Comparison of ENCODE assay signal across 8 cellular contexts in the genomic region with DNA sequence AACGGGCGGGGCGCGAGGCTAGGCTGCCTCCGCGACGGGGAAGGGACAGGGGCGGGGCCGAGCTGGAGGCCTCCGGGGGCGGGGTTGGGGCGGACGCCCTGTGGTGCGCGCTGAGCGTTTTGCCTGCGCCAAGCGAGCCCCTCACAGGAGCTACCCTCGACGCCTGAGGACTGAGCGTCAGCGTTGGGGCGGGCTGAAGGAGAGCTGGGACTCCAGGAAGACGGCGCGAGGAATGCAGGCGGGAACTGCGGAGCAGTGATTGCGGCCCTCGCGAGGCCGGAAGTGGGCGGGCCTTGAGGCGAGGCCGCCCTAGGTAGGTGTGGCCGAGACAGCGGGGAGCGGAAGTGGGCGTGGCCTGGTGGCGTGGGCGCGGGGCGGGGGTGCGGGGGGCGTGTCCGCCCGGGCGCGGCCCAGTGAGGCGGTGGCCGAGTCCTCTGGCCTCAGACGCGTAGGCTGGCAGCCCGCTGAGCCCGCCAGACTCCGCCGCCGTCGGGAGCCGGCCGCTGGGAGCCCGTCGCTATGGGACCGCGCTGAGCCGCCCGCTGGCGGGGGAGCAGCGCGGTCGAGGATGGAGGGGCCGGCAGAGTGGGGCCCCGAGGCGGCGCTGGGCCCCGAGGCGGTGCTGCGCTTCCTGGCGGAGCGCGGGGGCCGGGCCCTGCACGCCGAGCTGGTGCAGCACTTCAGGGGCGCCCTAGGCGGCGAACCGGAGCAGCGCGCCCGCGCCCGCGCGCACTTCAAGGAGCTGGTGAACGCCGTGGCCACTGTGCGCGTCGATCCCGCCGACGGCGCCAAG. TPM values are rescaled to one million over a fixed set of nuclear protein-coding genes. Genes with fewer than 3 reads are reported as not detected.
DNase-seq lines count a peak whose midpoint lies in the region; ATAC-seq and TF ChIP-seq lines count a peak whose summit lies in the region.

A gene (minus strand): TSS at position 45 of the 793 bp plus-strand sequence. CDS start 139 bp downstream, outside the sequence.
A gene with protein sequence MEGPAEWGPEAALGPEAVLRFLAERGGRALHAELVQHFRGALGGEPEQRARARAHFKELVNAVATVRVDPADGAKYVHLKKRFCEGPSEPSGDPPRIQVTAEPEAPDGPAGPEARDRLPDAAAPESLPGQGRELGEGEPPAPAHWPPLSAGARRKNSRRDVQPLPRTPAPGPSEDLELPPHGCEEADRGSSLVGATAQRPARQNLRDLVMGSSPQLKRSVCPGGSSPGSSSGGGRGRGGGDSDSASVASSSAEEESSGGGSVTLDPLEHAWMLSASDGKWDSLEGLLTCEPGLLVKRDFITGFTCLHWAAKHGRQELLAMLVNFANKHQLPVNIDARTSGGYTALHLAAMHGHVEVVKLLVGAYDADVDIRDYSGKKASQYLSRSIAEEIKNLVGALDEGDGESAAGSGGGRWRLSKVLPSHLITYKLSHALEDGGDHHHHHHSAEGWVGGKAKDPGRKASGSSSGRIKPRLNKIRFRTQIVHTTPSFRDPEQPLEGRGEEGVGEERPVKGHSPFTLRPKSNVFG (plus strand): TSS at position 443 of the 793 bp plus-strand sequence. CDS start 126 bp downstream, at position 569.

- H3K9me3 Mint-ChIP-seq in activated T-helper 17 cell treated with anti-CD3 and anti-CD28 coated beads, Interleukin-2, amount 50 U/mL, for 72 hours = no peaks in the 10 kb centered on the region
- peaks cover 0 to 36% (median 13%) of the 10 kb centered on the region in 7 donors for H3K9me3 Mint-ChIP-seq in naive B cell

- ATAC-seq in GM19351 (IDR thresholded peaks at IDR 0.05; ENCODE audit: unreplicated experiment) = peak; percentile 81
- peak; percentile 78 for ATAC-seq in HG03571 (IDR thresholded peaks at IDR 0.05; ENCODE audit: unreplicated experiment)
- peak; percentile 92 for ATAC-seq in Panc1
- ATAC-seq in activated T-helper 17 cell treated with anti-CD3 and anti-CD28 coated beads, Interleukin-2, amount 50 U/mL, for 72 hours (replicated peaks) = peak; percentile 89
- ATAC-seq in naive B cell (ENCODE audit: low read depth in 2 of 2) = peak; percentile 82 to 86

- DNase-seq in AG20443 (ENCODE audit: low spot score) = peak; percentile 98
- peak; percentile 92 for DNase-seq in Panc1 (ENCODE audit: low read depth, low spot score)
- DNase-seq in fibroblast of mammary gland (ENCODE audit: low read depth) = peak; percentile 99
- peak; percentile 68 for DNase-seq in naive B cell
- DNase-seq in stimulated activated CD8-positive, alpha-beta memory T cell treated with anti-CD3 and anti-CD28 coated beads, Interleukin-7, amount 100 ng/mL, for 4 hours (ENCODE audit: low read depth in 2 of 2) = peak; percentile 50 to 57

- H3K27ac ChIP-seq in Panc1 (ENCODE audit: low read length) = peak within 1 kb of the TSS; percentile 98

- no peaks in the 10 kb centered on the region for H3K9me3 ChIP-seq in Panc1 (ENCODE audit: control insufficient read depth, insufficient read depth, low read depth, low read length)

- H3K36me3 ChIP-seq in Panc1 (ENCODE audit: control insufficient read depth, insufficient read depth, low read length) = peaks cover 3% of the 10 kb centered on the region

- no peak for TF ChIP-seq CTCF in Panc1 (IDR thresholded peaks at IDR 0.05)
- TF ChIP-seq CTCF in fibroblast of mammary gland (conservative IDR thresholded peaks at IDR 0.05; ENCODE audit: control insufficient read depth, insufficient read depth, low read depth, low read length) = no peak

- H3K4me3 ChIP-seq in Panc1 (ENCODE audit: low read depth in 2 of 2, low read length in 2 of 2) (peak within 1 kb of the TSS; percentile 81 to 88), fibroblast of mammary gland (ENCODE audit: control insufficient read depth, low read depth, low read length) (peak within 1 kb of the TSS; percentile 77)

- no peaks in the 10 kb centered on the region for H3K27me3 ChIP-seq in Panc1 (ENCODE audit: control insufficient read depth, insufficient read depth, low read length)

- H3K4me1 ChIP-seq in Panc1 (ENCODE audit: control insufficient read depth, insufficient read depth, low read length) = peaks cover 25% of the 10 kb centered on the region; the same call in 1 of the 2 replicates

- H3K27me3 Mint-ChIP-seq in activated T-helper 17 cell treated with anti-CD3 and anti-CD28 coated beads, Interleukin-2, amount 50 U/mL, for 72 hours = peaks cover 27% of the 10 kb centered on the region
- H3K27me3 Mint-ChIP-seq in naive B cell = peaks cover 43 to 77% (median 66%) of the 10 kb centered on the region in 3 donors

- in situ Hi-C loops in Panc1 (cut with HindIII; ENCODE audit: low pct_unique_long_range_greater_than_20kb, low sequenced_read_pairs) = no loop called here

- H3K4me3 Mint-ChIP-seq in activated T-helper 17 cell treated with anti-CD3 and anti-CD28 coated beads, Interleukin-2, amount 50 U/mL, for 72 hours = peak within 1 kb of the TSS; percentile 86
- H3K4me3 Mint-ChIP-seq in naive B cell = peak within 1 kb of the TSS; percentile 85 to 94 (median 90)

- intact Hi-C loops in Panc1 (cut with micrococcal nuclease; ENCODE audit: unreplicated experiment) = loop anchor here (5.0 to 10.0 kb wide), 2 partner anchors 101 to 123 kb away; no protein-coding TSS in a partner anchor

- POLR2A ChIA-PET in Panc1 (lab: Charles Lee) = interaction anchor here (0.6 to 1.0 kb wide), 4 partner anchors 10 to 81 kb away, joined by 3 to 6 read pairs (median 4); no protein-coding TSS in a partner anchor

- BruUV-seq in Panc1 (replicated peaks; lab: Mats Ljungman, UMichigan) = no TSS peak

- peaks cover 7% of the 10 kb centered on the region for H3K36me3 Mint-ChIP-seq in activated T-helper 17 cell treated with anti-CD3 and anti-CD28 coated beads, Interleukin-2, amount 50 U/mL, for 72 hours (ENCODE audit: low read depth)
- H3K36me3 Mint-ChIP-seq in naive B cell = peaks cover 8 to 10% of the 10 kb centered on the region in 2 donors

- CTCF ChIA-PET in Panc1 (lab: Charles Lee) = no interaction called here

- H3K27ac Mint-ChIP-seq in activated T-helper 17 cell treated with anti-CD3 and anti-CD28 coated beads, Interleukin-2, amount 50 U/mL, for 72 hours = peak within 1 kb of the TSS; percentile 46
- H3K27ac Mint-ChIP-seq in naive B cell = peak within 1 kb of the TSS in 5 of 6 donors; percentile 71 to 84 (median 74)

- H3K4me1 Mint-ChIP-seq in activated T-helper 17 cell treated with anti-CD3 and anti-CD28 coated beads, Interleukin-2, amount 50 U/mL, for 72 hours = peaks cover 4% of the 10 kb centered on the region
- peaks cover 3 to 17% (median 14%) of the 10 kb centered on the region in 3 donors for H3K4me1 Mint-ChIP-seq in naive B cell

RNA-seq across cellular contexts. Expression of the first gene that starts in this region (rescaled TPM):
- 100.0 TPM for total RNA-seq in Panc1 (2021; ENCODE audit: unreplicated experiment)
- 66.2 TPM for polyA plus RNA-seq in Panc1 (2012; ENCODE audit: insufficient read length)
- 1 to 10 TPM; 3.0 to 7.5 TPM for total RNA-seq in activated T-helper 17 cell treated with anti-CD3 and anti-CD28 coated beads, Interleukin-2, amount 50 U/mL, for 72 hours
- 1 to 10 TPM in 2 of 6 donors, under 1 TPM in 3, not detected in 1; 0.41 to 1.8 (median 0.84) TPM for polyA plus RNA-seq in naive B cell (ENCODE audit: low read depth in 6 of 6)

RNA-seq across cellular contexts. Expression of the second gene that starts in this region (rescaled TPM):
- 23.4 TPM for total RNA-seq in Panc1 (2021; ENCODE audit: unreplicated experiment)
- polyA plus RNA-seq in Panc1 (2012; ENCODE audit: insufficient read length) = 13.8 TPM
- total RNA-seq in activated T-helper 17 cell treated with anti-CD3 and anti-CD28 coated beads, Interleukin-2, amount 50 U/mL, for 72 hours = 1 to 10 TPM in 1 of 2 donors, under 1 TPM in 1; 0.45 to 1.7 TPM
- under 1 TPM in 5 of 6 donors, not detected in 1; 0.08 to 0.61 (median 0.25) TPM for polyA plus RNA-seq in naive B cell (ENCODE audit: low read depth in 6 of 6)

Comparison
In these comparisons a context has a peak if more than half of its experiments do, and no peak if none do; other contexts are left out.
1. Peak in every context shown above with its lines: DNase-seq, ATAC-seq, H3K4me3 ChIP-seq and H3K27ac ChIP-seq.
2. RNA of the first gene that starts in this region (total RNA-seq): 100.0 TPM in Panc1 (single experiment); 3.0 to 7.5 TPM in activated T-helper 17 cell treated with anti-CD3 and anti-CD28 coated beads, Interleukin-2, amount 50 U/mL, for 72 hours; every median in the first group is over 10 times any median in the second.